26 cellular contexts compared by ENCODE assay signal in the genomic region with DNA sequence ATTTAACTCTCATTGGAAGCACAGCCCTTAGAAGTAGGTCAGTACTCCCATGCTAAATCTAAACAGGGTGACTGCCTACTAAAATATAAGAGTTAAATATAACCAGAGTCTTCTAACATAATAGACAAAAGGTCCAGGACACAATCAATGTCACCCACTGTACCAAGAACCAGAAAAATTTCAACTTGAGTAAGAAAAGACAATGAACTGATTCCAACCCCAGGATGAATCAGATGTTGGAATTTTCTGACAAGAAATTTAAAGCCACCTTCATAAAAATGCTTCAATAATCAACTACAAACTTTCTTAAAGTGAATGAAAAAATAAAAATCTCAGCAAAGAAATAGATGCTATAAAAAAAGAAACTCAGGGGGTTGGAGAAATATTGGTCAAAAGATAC.
"Had no signal": no experiment of that assay in that cellular context is flagged by ENCODE, and none has a peak within 500 bp of the region (broad histone marks: within the 10 kb centered on the region; RNA-seq: fewer than 3 reads in every experiment).

No MANE protein-coding gene starts in this region.

- H3K27ac ChIP-seq: ascending aorta, esophagus muscularis mucosa, foreskin keratinocyte, gastrocnemius medialis, heart left ventricle had no signal

- DNase-seq: activated CD4-positive, alpha-beta memory T cell treated with anti-CD3 and anti-CD28 coated beads for 36 hours; activated CD4-positive, alpha-beta T cell treated with anti-CD3 and anti-CD28 coated beads for 36 hours; activated CD4-positive, alpha-beta T cell treated with anti-CD3 and anti-CD28 coated beads, Interleukin-2, amount 10 ng/mL, durations not matched to agents 24 days and 14 days; activated CD4-positive, CD25-positive, alpha-beta regulatory T cell; activated CD4-positive, CD25-positive, alpha-beta regulatory T cell treated with anti-CD3 and anti-CD28 coated beads, Interleukin-2, amount 50 U/mL, for 72 hours; activated CD8-positive, alpha-beta memory T cell treated with anti-CD3 and anti-CD28 coated beads, Interleukin-2, amount 10 ng/mL, durations not matched to agents 7 days and 5 days; activated CD8-positive, alpha-beta memory T cell treated with anti-CD3 and anti-CD28 coated beads, Interleukin-2, amount 50 U/mL, for 4 hours; activated effector memory CD4-positive, alpha-beta T cell treated with Interleukin-2 at 50 U/mL for 16 hours; activated gamma-delta T cell treated with Interleukin-2 at 50 U/mL for 16 hours; activated naive CD4-positive, alpha-beta T cell treated with anti-CD3 and anti-CD28 coated beads for 36 hours; activated naive CD8-positive, alpha-beta T cell treated with anti-CD3 and anti-CD28 coated beads for 36 hours; activated naive CD8-positive, alpha-beta T cell treated with anti-CD3 and anti-CD28 coated beads, Interleukin-2, amount 50 U/mL, for 24 hours; activated T-cell treated with anti-CD3 and anti-CD28 coated beads, Interleukin-2, amount 50 U/mL, for 1 hour; cortex of kidney; dermis blood vessel endothelial cell; effector CD4-positive, alpha-beta T cell; effector memory CD8-positive, alpha-beta T cell; erythroblast; foreskin keratinocyte; gastrocnemius medialis; glutamatergic neuron; heart left ventricle; T-helper 2 cell had no signal

- H3K4me3 ChIP-seq: ascending aorta, esophagus muscularis mucosa, gastrocnemius medialis, heart left ventricle had no signal

- H3K27me3 ChIP-seq: ascending aorta, esophagus muscularis mucosa, foreskin keratinocyte, gastrocnemius medialis, heart left ventricle had no signal

- H3K36me3 ChIP-seq: ascending aorta, esophagus muscularis mucosa, gastrocnemius medialis, heart left ventricle had no signal

- H3K9me3 ChIP-seq: ascending aorta, esophagus muscularis mucosa, gastrocnemius medialis, heart left ventricle had no signal

- ATAC-seq: activated CD4-positive, alpha-beta T cell treated with anti-CD3 and anti-CD28 coated beads for 36 hours; activated CD8-positive, alpha-beta memory T cell treated with anti-CD3 and anti-CD28 coated beads, Interleukin-2, amount 10 ng/mL, durations not matched to agents 7 days and 5 days; activated naive CD8-positive, alpha-beta T cell treated with anti-CD3 and anti-CD28 coated beads, Interleukin-2, amount 50 U/mL, for 24 hours; activated T-helper 17 cell treated with anti-CD3 and anti-CD28 coated beads, Interleukin-2, amount 50 U/mL, for 72 hours; foreskin keratinocyte; gastrocnemius medialis; heart left ventricle had no signal
